In the genomic region with DNA sequence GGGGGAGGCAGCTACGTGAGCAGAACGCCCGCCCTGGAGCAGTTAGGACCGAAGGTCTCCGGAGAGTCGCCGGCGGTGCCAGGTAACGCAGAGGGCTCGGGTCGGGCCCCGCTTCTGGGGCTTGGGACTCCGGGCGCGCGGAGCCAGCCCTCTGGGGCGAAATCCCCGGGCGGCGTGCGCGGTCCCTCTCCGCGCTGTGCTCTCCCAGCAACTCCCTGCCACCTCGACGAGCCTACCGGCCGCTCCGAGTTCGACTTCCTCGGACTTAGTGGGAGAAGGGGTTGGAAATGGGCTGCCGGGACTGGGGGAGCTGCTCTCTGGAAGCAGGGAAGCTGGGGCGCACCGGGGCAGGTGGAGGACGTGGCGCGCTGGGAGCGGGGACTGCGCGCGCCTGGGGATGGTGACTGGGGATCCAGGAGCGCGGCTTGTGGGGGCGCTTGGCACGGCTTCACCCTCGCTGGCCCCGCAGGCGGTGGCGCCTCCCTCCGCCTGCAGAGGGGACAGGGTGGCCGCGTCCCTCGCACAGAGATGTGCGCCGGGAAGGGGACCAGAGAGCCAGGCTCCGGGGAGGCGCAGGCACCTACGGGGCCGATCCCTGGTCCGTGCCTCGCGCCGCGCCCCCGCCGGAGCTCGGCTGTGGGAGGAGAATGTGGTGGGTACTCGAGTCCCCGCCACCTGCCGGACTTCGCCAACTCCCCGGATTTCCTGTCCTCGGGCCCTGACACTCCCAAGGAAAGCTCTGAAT, we compare ENCODE assay signal across 11 cellular contexts. TPM values are rescaled to one million over a fixed set of nuclear protein-coding genes. Genes with fewer than 3 reads are reported as not detected.
A peak's percentile ranks its signal among the peaks of the same experiment; 100 is the strongest.
DNase-seq lines count a peak whose midpoint lies in the region; ATAC-seq lines count a peak whose summit lies in the region.
"Had no signal": no experiment of that assay in that cellular context is flagged by ENCODE, and none has a peak within 500 bp of the region (broad histone marks: within the 10 kb centered on the region; RNA-seq: fewer than 3 reads in every experiment).

No MANE protein-coding gene starts in this region.

- DNase-seq in COR-L47 (lab: John Stamatoyannopoulos, UW), result peak; percentile 73
- peak; percentile 1 for DNase-seq in NT2/D1 (ENCODE audit: low read depth, low spot score)
- peak; percentile 68 for DNase-seq in globus pallidus (ENCODE audit: low spot score)
- DNase-seq in occipital lobe (lab: John Stamatoyannopoulos, UW), result peak; percentile 52
- DNase-seq in stimulated activated CD8-positive, alpha-beta memory T cell treated with anti-CD3 and anti-CD28 coated beads, Interleukin-4, amount 100 ng/mL, for 48 hours, result no peak
- no peak for DNase-seq in EL
- DNase-seq: activated T-cell treated with anti-CD3 and anti-CD28 coated beads, Interleukin-2, amount 50 U/mL, for 72 hours; GDM1 had no signal

- no peaks in the 10 kb centered on the region for H3K4me1 ChIP-seq in NT2/D1 (ENCODE audit: insufficient read depth, insufficient read length)

- H3K27me3 ChIP-seq in NT2/D1 (ENCODE audit: insufficient read depth, insufficient read length), result peaks cover 32% of the 10 kb centered on the region

- peak overlapping the region; percentile 61 for H3K4me3 ChIP-seq in NT2/D1 (ENCODE audit: insufficient read length, low read depth)

- ATAC-seq in GM21825 (IDR thresholded peaks at IDR 0.05; ENCODE audit: unreplicated experiment) (no peak), HG02970 (IDR thresholded peaks at IDR 0.05; ENCODE audit: low FRiP score, unreplicated experiment) (no peak)
- ATAC-seq: activated T-cell treated with anti-CD3 and anti-CD28 coated beads, Interleukin-2, amount 50 U/mL, for 72 hours had no signal

- H3K36me3 ChIP-seq in NT2/D1 (ENCODE audit: insufficient read depth, insufficient read length, low read length), result no peaks in the 10 kb centered on the region

- no peaks in the 10 kb centered on the region for H3K9me3 ChIP-seq in NT2/D1 (ENCODE audit: insufficient read depth, low read length)

- H3K9ac ChIP-seq in NT2/D1 (ENCODE audit: insufficient read length, low read depth), result peak overlapping the region; percentile 68

RNA-seq across cellular contexts. Expression of a gene that starts 0.7 kb away (rescaled TPM):
- 7.3 TPM for total RNA-seq in occipital lobe
- total RNA-seq: mucosa of gallbladder had no signal

Comparison
In these comparisons a context has a peak if more than half of its experiments do, and no peak if none do; other contexts are left out.
1. DNase-seq: peak in COR-L47 (single experiment), NT2/D1 (single experiment), globus pallidus (single experiment) and occipital lobe (single experiment); none in stimulated activated CD8-positive, alpha-beta memory T cell treated with anti-CD3 and anti-CD28 coated beads, Interleukin-4, amount 100 ng/mL, for 48 hours (single experiment) and EL (single experiment).